Comparison of ENCODE assay signal across 8 cellular contexts in genomic region chr16:75764154-75764768, GRCh38. TPM values are rescaled to one million over a fixed set of nuclear protein-coding genes. Genes with fewer than 3 reads are reported as not detected.
DNase-seq lines count a peak whose midpoint lies in the region; ATAC-seq and TF ChIP-seq lines count a peak whose summit lies in the region.

No MANE protein-coding gene starts in this region.

- DNase-seq in DMS53 (lab: John Stamatoyannopoulos, UW): peak; percentile 71
- DNase-seq in HL-60 (ENCODE audit: low read depth in 1 of 2, low spot score in 1 of 2): peak; percentile 17 to 47
- DNase-seq in NOMO-1 treated with DMSO at 0.1 percent for 48 hours (lab: John Stamatoyannopoulos, UW; ENCODE audit: unreplicated experiment): peak; percentile 67
- DNase-seq in activated T-cell treated with anti-CD3 and anti-CD28 coated beads for 1 hour (ENCODE audit: low read depth): peak; percentile 9
- DNase-seq in esophagus squamous epithelium (lab: John Stamatoyannopoulos, UW): no peak
- no peak for DNase-seq in natural killer cell treated with Interleukin-12 subunit alpha and Interleukin-12 subunit beta and Interleukin-15 and Interleukin-18, amount 100 ng/mL, for 72 hours (ENCODE audit: low spot score)
- peak in 1 of 2 donors; percentile 61 for DNase-seq in tibial nerve (ENCODE audit: low spot score in 2 of 2)

- 15 to 18% methylated on average over 7 of the region's 7 CpGs for WGBS in esophagus squamous epithelium, 2 donors
- WGBS in tibial nerve, 2 donors: 30 to 31% methylated on average over 7 of the region's 7 CpGs

- H3K27me3 Mint-ChIP-seq in natural killer cell treated with Interleukin-12 subunit alpha and Interleukin-12 subunit beta and Interleukin-15 and Interleukin-18, amount 100 ng/mL, for 72 hours: peaks cover 8 to 18% of the 10 kb centered on the region in 2 donors

- H3K4me1 ChIP-seq in esophagus squamous epithelium (no peaks in the 10 kb centered on the region), tibial nerve (peaks cover 0 to 7% (median 0%) of the 10 kb centered on the region in 4 donors)

- H3K36me3 ChIP-seq in esophagus squamous epithelium (no peaks in the 10 kb centered on the region), tibial nerve (peaks cover 0 to 9% (median 0%) of the 10 kb centered on the region in 3 donors)

- TF ChIP-seq EP300 in tibial nerve (IDR thresholded peaks at IDR 0.05): no peak

- no peaks in the 10 kb centered on the region for H3K36me3 Mint-ChIP-seq in natural killer cell treated with Interleukin-12 subunit alpha and Interleukin-12 subunit beta and Interleukin-15 and Interleukin-18, amount 100 ng/mL, for 72 hours

- H3K27me3 ChIP-seq in HL-60 (ENCODE audit: insufficient read depth, poor library complexity, severe bottlenecking) (no peaks in the 10 kb centered on the region), esophagus squamous epithelium (no peaks in the 10 kb centered on the region), tibial nerve (no peaks in the 10 kb centered on the region)

- intact Hi-C loops in esophagus squamous epithelium (cut with DNase I): loop anchor here (5.0 kb wide), 1 partner anchor 117 kb away; the partner anchor contains the start of genes KARS1 and TERF2IP

- no peak overlapping the region for H3K4me3 ChIP-seq in HL-60 (replicated peaks; ENCODE audit: insufficient read depth, low read length)
- H3K4me3 ChIP-seq in esophagus squamous epithelium: no peak overlapping the region
- H3K4me3 ChIP-seq in tibial nerve: no peak overlapping the region

- H3K4me1 Mint-ChIP-seq in natural killer cell treated with Interleukin-12 subunit alpha and Interleukin-12 subunit beta and Interleukin-15 and Interleukin-18, amount 100 ng/mL, for 72 hours (ENCODE audit: low read depth in 2 of 2): no peaks in the 10 kb centered on the region

- ATAC-seq in GM21390 (IDR thresholded peaks at IDR 0.05; ENCODE audit: unreplicated experiment): peak; percentile 92
- ATAC-seq in natural killer cell treated with Interleukin-12 subunit alpha and Interleukin-12 subunit beta and Interleukin-15 and Interleukin-18, amount 100 ng/mL, for 72 hours: peak; percentile 75 to 77

- TF ChIP-seq CTCF in HL-60 (IDR thresholded peaks at IDR 0.05; ENCODE audit: insufficient read depth, low read length) (peak; percentile 63), esophagus squamous epithelium (IDR thresholded peaks at IDR 0.05) (peak in 5 of 6 experiments; percentile 60 to 83 (median 75)), tibial nerve (IDR thresholded peaks at IDR 0.05) (peak; percentile 53 to 69 (median 62))

- no peak overlapping the region for H3K4me3 Mint-ChIP-seq in natural killer cell treated with Interleukin-12 subunit alpha and Interleukin-12 subunit beta and Interleukin-15 and Interleukin-18, amount 100 ng/mL, for 72 hours

- no peak overlapping the region for H3K27ac Mint-ChIP-seq in natural killer cell treated with Interleukin-12 subunit alpha and Interleukin-12 subunit beta and Interleukin-15 and Interleukin-18, amount 100 ng/mL, for 72 hours

- H3K9me3 ChIP-seq in esophagus squamous epithelium: no peaks in the 10 kb centered on the region
- no peaks in the 10 kb centered on the region for H3K9me3 ChIP-seq in tibial nerve

- H3K27ac ChIP-seq in HL-60 (replicated peaks) (no peak overlapping the region), esophagus squamous epithelium (no peak overlapping the region), tibial nerve (no peak overlapping the region)

- TF ChIP-seq POLR2A in esophagus squamous epithelium (IDR thresholded peaks at IDR 0.05) (no peak), tibial nerve (IDR thresholded peaks at IDR 0.05) (no peak)

- H3K9me3 Mint-ChIP-seq in natural killer cell treated with Interleukin-12 subunit alpha and Interleukin-12 subunit beta and Interleukin-15 and Interleukin-18, amount 100 ng/mL, for 72 hours: no peaks in the 10 kb centered on the region

RNA-seq across cellular contexts. Expression of gene CPHXL, which starts 38.0 kb away (rescaled TPM):
- not detected for total RNA-seq in esophagus squamous epithelium
- total RNA-seq in natural killer cell treated with Interleukin-12 subunit alpha and Interleukin-12 subunit beta and Interleukin-15 and Interleukin-18, amount 100 ng/mL, for 72 hours: not detected
- total RNA-seq in tibial nerve: not detected

Comparison
In these comparisons a context has a peak if more than half of its experiments do, and no peak if none do; other contexts are left out.
1. DNase-seq: peak in DMS53 (single experiment), HL-60 (2 of 2), NOMO-1 treated with DMSO at 0.1 percent for 48 hours (single experiment) and activated T-cell treated with anti-CD3 and anti-CD28 coated beads for 1 hour (single experiment); none in esophagus squamous epithelium (single experiment) and natural killer cell treated with Interleukin-12 subunit alpha and Interleukin-12 subunit beta and Interleukin-15 and Interleukin-18, amount 100 ng/mL, for 72 hours (single experiment).
2. Peak in every context shown above with its lines, with median percentiles within 50 percentile points of each other: CTCF ChIP-seq.